ENCODE assay signal across 8 cellular contexts in the genomic region with DNA sequence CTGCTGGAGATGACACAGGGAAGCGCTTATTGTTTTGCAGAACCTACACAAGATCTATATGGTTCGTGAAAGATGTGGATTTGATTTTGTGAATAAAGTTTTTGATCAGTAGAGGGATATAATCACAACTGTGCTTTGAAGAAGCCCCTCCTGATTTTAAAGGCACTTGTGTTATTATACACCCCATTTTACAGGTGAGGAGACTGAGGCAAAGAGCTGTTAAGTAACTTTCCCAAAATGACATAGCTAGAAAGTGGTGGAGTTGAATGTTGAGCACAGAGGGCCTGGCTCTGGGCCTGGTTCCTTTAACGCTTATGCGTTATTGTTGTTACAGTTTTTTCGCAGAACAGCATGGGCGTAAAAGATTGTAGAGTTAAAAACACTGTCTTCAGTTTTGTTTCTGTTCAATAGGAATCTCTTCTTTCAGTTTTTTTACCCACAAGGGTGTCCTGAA. TPM values are rescaled to one million over a fixed set of nuclear protein-coding genes. Genes with fewer than 3 reads are reported as not detected.
DNase-seq lines count a peak whose midpoint lies in the region; ATAC-seq and TF ChIP-seq lines count a peak whose summit lies in the region.

No MANE protein-coding gene starts in this region.

- H3K56ac ChIP-seq in mesendoderm (ENCODE audit: low read length) = peak overlapping the region; percentile 93

- no peak for TF ChIP-seq CTCF in right atrium auricular region (IDR thresholded peaks at IDR 0.05)
- no peak for TF ChIP-seq CTCF in brain microvascular endothelial cell (IDR thresholded peaks at IDR 0.05; ENCODE audit: low read depth, low read length, missing control alignments)

- H3K79me2 ChIP-seq in mesendoderm (ENCODE audit: control insufficient read depth, insufficient read depth, low read length) = peaks cover 11% of the 10 kb centered on the region

- H3K9me3 ChIP-seq in right atrium auricular region = no peaks in the 10 kb centered on the region
- no peaks in the 10 kb centered on the region for H3K9me3 ChIP-seq in aorta (ENCODE audit: control insufficient read depth, low read length)

- peak overlapping the region; percentile 98 to 99 for H3K27ac ChIP-seq in right atrium auricular region
- H3K27ac ChIP-seq in brain microvascular endothelial cell = peak overlapping the region; percentile 77
- no peak overlapping the region for H3K27ac ChIP-seq in mesendoderm (ENCODE audit: low read depth, low read length)
- H3K27ac ChIP-seq in aorta (ENCODE audit: low read depth in 1 of 2, low read length in 2 of 2) = peak overlapping the region; percentile 82 to 92

- H3K4me2 ChIP-seq in mesendoderm (ENCODE audit: low read length) = peak overlapping the region; percentile 23

- H2BK15ac ChIP-seq in mesendoderm (replicated peaks; ENCODE audit: low read depth) = no peak overlapping the region

- H3K27me3 ChIP-seq in right atrium auricular region (no peaks in the 10 kb centered on the region), brain microvascular endothelial cell (replicated peaks) (no peaks in the 10 kb centered on the region), mesendoderm (ENCODE audit: insufficient read depth, low read length, poor library complexity) (no peaks in the 10 kb centered on the region), aorta (ENCODE audit: control insufficient read depth in 1 of 2, insufficient read depth in 2 of 2, low read length in 1 of 2) (no peaks in the 10 kb centered on the region)

- H3K18ac ChIP-seq in mesendoderm (ENCODE audit: low read length) = peak overlapping the region; percentile 100

- no CpG with 5 or more reads among the region's 6 CpGs for WGBS in mesendoderm (ENCODE audit: extremely low coverage, insufficient coverage, low lambda C conversion rate)
- 13 to 14% methylated on average over 6 of the region's 6 CpGs for WGBS in aorta, 2 donors

- H3K4me1 ChIP-seq in right atrium auricular region (peaks cover 0 to 20% of the 10 kb centered on the region in 2 donors), mesendoderm (ENCODE audit: control insufficient read depth, low read depth, low read length) (no peaks in the 10 kb centered on the region), aorta (ENCODE audit: control insufficient read depth in 1 of 2, insufficient read depth in 2 of 2, low read length in 2 of 2) (peaks cover 0 to 5% of the 10 kb centered on the region in 2 donors)

- no peak for DNase-seq in right atrium auricular region (ENCODE audit: low spot score)
- no peak for DNase-seq in Right ventricle myocardium inferior (ENCODE audit: missing footprints)
- no peak for DNase-seq in brain microvascular endothelial cell
- no peak for DNase-seq in mesendoderm
- no peak for DNase-seq in aorta
- DNase-seq in hypothalamus (lab: John Stamatoyannopoulos, UW) = no peak
- no peak for DNase-seq in anterior cingulate cortex (lab: John Stamatoyannopoulos, UW)

- H3K23ac ChIP-seq in mesendoderm (ENCODE audit: low read length) = no peak overlapping the region

- H2AK5ac ChIP-seq in mesendoderm (ENCODE audit: low read length) = no peak overlapping the region

- H4K5ac ChIP-seq in mesendoderm (ENCODE audit: low read length) = no peak overlapping the region

- peak overlapping the region; percentile 52 for H3K4ac ChIP-seq in mesendoderm (ENCODE audit: low read depth, low read length)

- H3K9ac ChIP-seq in mesendoderm (ENCODE audit: low read length) = peak overlapping the region; percentile 59

- no peak overlapping the region for H2BK5ac ChIP-seq in mesendoderm (ENCODE audit: low read length)

- intact Hi-C loops in Right ventricle myocardium inferior (cut with DNase I) (no loop called here), aorta (cut with DNase I) (loop anchor here (5.0 kb wide), 2 partner anchors 34 to 236 kb away; a partner anchor contains a TSS)

- H2BK120ac ChIP-seq in mesendoderm (ENCODE audit: low read depth, low read length) = no peak overlapping the region

- in situ Hi-C loops in brain microvascular endothelial cell (cut with HindIII; ENCODE audit: low pct_ligation_motif_present, low sequenced_read_pairs) = no loop called here

- ATAC-seq in Right ventricle myocardium inferior (no peak), aorta (ENCODE audit: low FRiP score) (no peak), HG03175 (IDR thresholded peaks at IDR 0.05; ENCODE audit: unreplicated experiment) (no peak)

- H3K36me3 ChIP-seq in right atrium auricular region (no peaks in the 10 kb centered on the region), brain microvascular endothelial cell (replicated peaks) (no peaks in the 10 kb centered on the region), mesendoderm (ENCODE audit: control insufficient read depth, insufficient read depth, low read length) (no peaks in the 10 kb centered on the region), aorta (ENCODE audit: control insufficient read depth in 1 of 2, insufficient read depth in 2 of 2, low read length in 1 of 2) (no peaks in the 10 kb centered on the region)

- H3K79me1 ChIP-seq in mesendoderm (ENCODE audit: low read length) = peaks cover 7% of the 10 kb centered on the region

- no peak overlapping the region for H4K8ac ChIP-seq in mesendoderm (ENCODE audit: low read depth, low read length)

- H3K4me3 ChIP-seq in right atrium auricular region = peak overlapping the region; percentile 78 to 80
- peak overlapping the region; percentile 63 for H3K4me3 ChIP-seq in brain microvascular endothelial cell (ENCODE audit: low read depth, low read length)
- H3K4me3 ChIP-seq in mesendoderm (ENCODE audit: low read length) = peak overlapping the region; percentile 84
- peak overlapping the region; percentile 97 to 99 for H3K4me3 ChIP-seq in aorta (ENCODE audit: low read length in 2 of 2)

RNA-seq across cellular contexts. Expression of a gene that starts 1.4 kb away (rescaled TPM):
- total RNA-seq in right atrium auricular region (10 to 100 TPM; 28.3 to 31.4 TPM), Right ventricle myocardium inferior (40.2 TPM), aorta (10 to 100 TPM; 31.0 to 44.3 TPM)
- 13.4 TPM for polyA plus RNA-seq in mesendoderm (2013, experiment 1 of 2)
- 13.2 TPM for polyA plus RNA-seq in mesendoderm (2013, experiment 2 of 2)
- polyA plus RNA-seq in aorta = 10 to 100 TPM in 1 of 2 donors, 1 to 10 TPM in 1; 9.3 to 15.8 TPM
